16 cellular contexts compared by ENCODE assay signal in the genomic region with DNA sequence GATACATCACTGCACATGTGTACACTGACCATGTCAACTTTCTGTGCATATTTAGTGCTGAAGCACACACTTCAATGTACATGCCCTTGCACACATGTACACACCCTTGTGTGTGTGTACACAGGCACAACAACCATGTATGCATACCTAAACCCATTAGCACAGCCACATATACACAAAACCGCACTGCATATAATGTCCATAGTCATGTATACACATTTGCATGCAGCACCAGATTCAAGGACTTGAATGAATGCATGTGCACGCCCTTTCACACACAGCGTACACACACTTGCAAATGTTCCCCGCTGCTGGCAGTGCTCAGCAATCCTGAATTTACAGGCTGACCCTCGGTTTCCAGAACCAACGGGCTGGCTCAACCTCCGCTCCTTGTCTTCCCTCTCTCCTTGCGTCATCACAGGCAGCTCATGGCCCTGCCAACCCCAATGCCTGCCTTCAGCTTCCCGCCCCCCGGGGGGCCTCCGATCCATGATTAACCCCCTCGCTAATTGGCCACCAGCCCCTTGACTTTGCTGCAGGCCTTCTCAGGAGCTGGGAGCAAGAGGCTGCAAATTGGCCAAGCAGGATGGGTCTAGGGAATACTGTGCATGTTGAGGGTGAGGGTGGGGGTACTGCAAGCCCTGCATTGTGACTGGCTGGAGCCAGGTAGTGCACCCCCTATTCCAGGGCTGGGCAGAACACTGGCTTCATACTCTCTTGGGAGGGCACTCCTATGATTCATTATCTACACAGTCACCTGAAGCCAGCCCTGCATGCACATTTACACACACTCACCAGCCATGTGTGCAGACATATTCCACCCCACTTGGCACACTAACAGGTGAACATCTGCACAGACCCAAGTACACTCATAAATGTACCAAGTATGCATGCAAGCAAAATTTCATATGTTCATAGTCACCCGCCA. TPM values are rescaled to one million over a fixed set of nuclear protein-coding genes. Genes with fewer than 3 reads are reported as not detected.
DNase-seq lines count a peak whose midpoint lies in the region; ATAC-seq and TF ChIP-seq lines count a peak whose summit lies in the region.
"Had no signal": no experiment of that assay in that cellular context is flagged by ENCODE, and none has a peak within 500 bp of the region (broad histone marks: within the 10 kb centered on the region; RNA-seq: fewer than 3 reads in every experiment).

No MANE protein-coding gene starts in this region.

- no peaks in the 10 kb centered on the region for H3K27me3 ChIP-seq in HCT116 (ENCODE audit: insufficient read depth, low read length)
- H3K27me3 ChIP-seq: MG63, right atrium auricular region had no signal

- no peak overlapping the region for H3K9ac ChIP-seq in HCT116 (ENCODE audit: low read length)

- H3K4me2 ChIP-seq in HCT116 (ENCODE audit: low read length) = no peak overlapping the region

- ATAC-seq in HCT116 (no peak), HG02970 (IDR thresholded peaks at IDR 0.05; ENCODE audit: low FRiP score, unreplicated experiment) (no peak)

- no peaks in the 10 kb centered on the region; a peak in 1 of 4 replicates for H3K36me3 ChIP-seq in HCT116 (ENCODE audit: control insufficient read depth in 1 of 2, insufficient read depth in 2 of 2, low read length in 2 of 2)
- H3K36me3 ChIP-seq: right atrium auricular region had no signal

- POLR2A ChIA-PET in HCT116 (lab: Charles Lee) = no interaction called here

- DNase-seq in AG08395 (ENCODE audit: low spot score) (peak; percentile 20), HCT116 (ENCODE audit: low read depth, low spot score) (no peak), fibroblast of mammary gland (ENCODE audit: low read depth) (peak; percentile 34), mesenteric fat pad (ENCODE audit: low spot score) (no peak), NOMO-1 (lab: John Stamatoyannopoulos, UW; ENCODE audit: unreplicated experiment in 2 of 2) (no peak)
- DNase-seq: activated naive CD4-positive, alpha-beta T cell treated with Interleukin-2 at 50 U/mL for 16 hours; DMS 273 treated with DMSO at 0.1 percent for 48 hours; effector CD4-positive, alpha-beta T cell; MG63; naive B cell; stimulated activated CD4-positive, alpha-beta T cell treated with anti-CD3 and anti-CD28 coated beads, Interleukin-2, amount 100 ng/mL, for 48 hours had no signal

- TF ChIP-seq POLR2A in HCT116 (IDR thresholded peaks at IDR 0.05; ENCODE audit: borderline replicate concordance, extremely low read depth, insufficient read depth, insufficient read length) = no peak

- TF ChIP-seq CTCF in HCT116 (IDR thresholded peaks at IDR 0.05 in 2 of 3, conservative IDR thresholded peaks at IDR 0.05 in 1 of 3; ENCODE audit: borderline replicate concordance in 1 of 3, insufficient read depth in 1 of 3, low read depth in 2 of 3, low read length in 2 of 3) (no peak), fibroblast of mammary gland (conservative IDR thresholded peaks at IDR 0.05; ENCODE audit: control insufficient read depth, insufficient read depth, low read depth, low read length) (no peak)

- RAD21 ChIA-PET in HCT116 (lab: Charles Lee; ENCODE audit: low non-redundant PET in 1 of 2, low total read pairs in 2 of 2, uncharacterized antibody in 2 of 2, unreplicated experiment in 2 of 2) = interaction anchor here in 1 of 2 experiments (0.6 kb wide), 1 partner anchor 209 kb away, joined by 4 read pairs; no protein-coding TSS in a partner anchor

- peaks cover under 1 to 14% of the 10 kb centered on the region in 2 experiments for H3K4me1 ChIP-seq in HCT116 (ENCODE audit: control insufficient read depth in 1 of 2, insufficient read depth in 2 of 2, low read length in 2 of 2)

- H3K27ac ChIP-seq in HCT116 (ENCODE audit: low read depth, low read length) = no peak overlapping the region

- no peak overlapping the region for H3K4me3 ChIP-seq in HCT116 (replicated peaks in 1 of 2; ENCODE audit: low read depth in 1 of 2, low read length in 2 of 2)
- no peak overlapping the region for H3K4me3 ChIP-seq in fibroblast of mammary gland (ENCODE audit: control insufficient read depth, low read depth, low read length)
- H3K4me3 ChIP-seq: MG63, right atrium auricular region had no signal

- no peak for TF ChIP-seq RAD21 in HCT116 (IDR thresholded peaks at IDR 0.05; ENCODE audit: low read depth)

- H3K79me2 ChIP-seq in HCT116 (ENCODE audit: insufficient read depth, low read length) = no peaks in the 10 kb centered on the region

- no peaks in the 10 kb centered on the region for H3K9me3 ChIP-seq in HCT116 (ENCODE audit: control insufficient read depth in 1 of 2, insufficient read depth in 1 of 2, low read depth in 1 of 2, low read length in 2 of 2)
- H3K9me3 ChIP-seq: MG63, right atrium auricular region had no signal

- H2AFZ ChIP-seq in HCT116 (ENCODE audit: low read depth, low read length, poor library complexity, severe bottlenecking) = no peak overlapping the region

- no peaks in the 10 kb centered on the region for H3K9me2 ChIP-seq in HCT116 (ENCODE audit: insufficient read depth)

- intact Hi-C loops in HCT116 (cut with micrococcal nuclease) = no loop called here

- no TSS peak for BruUV-seq in HCT116 (replicated peaks; lab: Mats Ljungman, UMichigan)

- H4K20me1 ChIP-seq in HCT116 (ENCODE audit: insufficient read depth) = no peaks in the 10 kb centered on the region

- CTCF ChIA-PET in HCT116 (lab: Charles Lee) = interaction anchor here (1.1 kb wide), 1 partner anchor 16 kb away, joined by 3 read pairs; no protein-coding TSS in a partner anchor

TF ChIP-seq in HCT116, 20 proteins besides CTCF, POLR2A, EP300 and RAD21:
- no peak for TF ChIP-seq SRF (IDR thresholded peaks at IDR 0.05; ENCODE audit: low read depth)
- TF ChIP-seq POLR2AphosphoS5 (IDR thresholded peaks at IDR 0.05; ENCODE audit: low read depth, low read length) = peak; percentile 17; the same call in 1 of the 2 replicates

RNA-seq across cellular contexts. Expression of gene GPR3, which starts 7.9 kb away (rescaled TPM):
- 2.8 TPM for total RNA-seq in HCT116 (2021; ENCODE audit: unreplicated experiment)
- polyA plus RNA-seq in HCT116 (2012) = 3.5 and 5.4 TPM in 2 replicates
- 0.51 TPM for total RNA-seq in mesenteric fat pad

RNA-seq across cellular contexts. Expression of gene CD164L2, which starts 17.2 kb away (rescaled TPM):
- total RNA-seq in HCT116 (2021; ENCODE audit: unreplicated experiment) = 11.6 TPM
- 10.4 and 13.0 TPM in 2 replicates for polyA plus RNA-seq in HCT116 (2012)
- not detected for total RNA-seq in mesenteric fat pad
- total RNA-seq: right atrium auricular region, SK-MEL-5, ureter had no signal

RNA-seq across cellular contexts. Expression of gene FCN3, which starts 25.7 kb away (rescaled TPM):
- total RNA-seq in HCT116 (2021; ENCODE audit: unreplicated experiment) (1.2 TPM), mesenteric fat pad (51.9 TPM)
- 0.39 and 0.64 TPM in 2 replicates for polyA plus RNA-seq in HCT116 (2012)
- total RNA-seq: kidney epithelial cell, SK-MEL-5 had no signal

RNA-seq across cellular contexts. Expression of gene MAP3K6, which starts 33.5 kb away (rescaled TPM):
- 30.2 TPM for total RNA-seq in HCT116 (2021; ENCODE audit: unreplicated experiment)
- polyA plus RNA-seq in HCT116 (2012) = 26.8 and 30.2 TPM in 2 replicates
- total RNA-seq in mesenteric fat pad = 95.0 TPM

RNA-seq across cellular contexts. Expression of gene SYTL1, which starts 58.5 kb away (rescaled TPM):
- total RNA-seq in HCT116 (2021; ENCODE audit: unreplicated experiment) (75.9 TPM), mesenteric fat pad (1.9 TPM)
- polyA plus RNA-seq in HCT116 (2012) = 85.9 and 88.7 TPM in 2 replicates
- total RNA-seq: SK-MEL-5 had no signal

Comparison
In these comparisons a context has a peak if more than half of its experiments do, and no peak if none do; other contexts are left out.
1. DNase-seq: peak in AG08395 (single experiment) and fibroblast of mammary gland (single experiment); none in HCT116 (single experiment), mesenteric fat pad (single experiment) and NOMO-1 (0 of 2).
2. RNA of gene CD164L2, which starts 17.2 kb away (total RNA-seq): 11.6 TPM in HCT116 (single experiment); not detected in mesenteric fat pad (single experiment); every median in the first group is over 10 times any median in the second.
3. RNA of gene FCN3, which starts 25.7 kb away (total RNA-seq): 51.9 TPM in mesenteric fat pad (single experiment); 1.2 TPM in HCT116 (single experiment); every median in the first group is over 10 times any median in the second.